ENCODE assay signal across 7 cellular contexts in the genomic region with DNA sequence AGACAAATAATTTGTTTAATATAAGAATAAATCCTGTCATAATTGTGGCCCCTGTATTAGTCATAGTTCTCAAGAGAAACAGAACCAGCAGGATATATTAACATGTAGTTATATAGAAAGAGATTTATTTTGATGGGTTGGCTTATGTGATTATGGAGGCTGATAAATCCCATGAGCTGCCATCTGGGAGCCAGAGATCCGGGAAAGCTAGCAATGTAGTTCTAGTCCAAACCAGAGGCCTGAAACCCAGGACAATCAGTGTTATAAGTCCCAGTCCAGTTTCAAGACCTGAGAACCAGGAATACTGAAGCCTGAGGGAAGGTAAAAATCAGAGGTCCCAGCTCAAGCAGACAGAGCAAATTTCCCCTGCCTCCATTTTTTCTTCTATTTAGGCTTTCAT.
"Had no signal": no experiment of that assay in that cellular context is flagged by ENCODE, and none has a peak within 500 bp of the region (broad histone marks: within the 10 kb centered on the region; RNA-seq: fewer than 3 reads in every experiment).

No MANE protein-coding gene starts in this region.

- ATAC-seq: HepG2 had no signal

- DNase-seq: GM23248, GOT3, H9, HCEC 1CT, KBM-7 had no signal

- H3K27ac ChIP-seq: GM23248, KMS-11 had no signal

- H3K4me3 ChIP-seq: GM23248 had no signal
